In the genomic region with DNA sequence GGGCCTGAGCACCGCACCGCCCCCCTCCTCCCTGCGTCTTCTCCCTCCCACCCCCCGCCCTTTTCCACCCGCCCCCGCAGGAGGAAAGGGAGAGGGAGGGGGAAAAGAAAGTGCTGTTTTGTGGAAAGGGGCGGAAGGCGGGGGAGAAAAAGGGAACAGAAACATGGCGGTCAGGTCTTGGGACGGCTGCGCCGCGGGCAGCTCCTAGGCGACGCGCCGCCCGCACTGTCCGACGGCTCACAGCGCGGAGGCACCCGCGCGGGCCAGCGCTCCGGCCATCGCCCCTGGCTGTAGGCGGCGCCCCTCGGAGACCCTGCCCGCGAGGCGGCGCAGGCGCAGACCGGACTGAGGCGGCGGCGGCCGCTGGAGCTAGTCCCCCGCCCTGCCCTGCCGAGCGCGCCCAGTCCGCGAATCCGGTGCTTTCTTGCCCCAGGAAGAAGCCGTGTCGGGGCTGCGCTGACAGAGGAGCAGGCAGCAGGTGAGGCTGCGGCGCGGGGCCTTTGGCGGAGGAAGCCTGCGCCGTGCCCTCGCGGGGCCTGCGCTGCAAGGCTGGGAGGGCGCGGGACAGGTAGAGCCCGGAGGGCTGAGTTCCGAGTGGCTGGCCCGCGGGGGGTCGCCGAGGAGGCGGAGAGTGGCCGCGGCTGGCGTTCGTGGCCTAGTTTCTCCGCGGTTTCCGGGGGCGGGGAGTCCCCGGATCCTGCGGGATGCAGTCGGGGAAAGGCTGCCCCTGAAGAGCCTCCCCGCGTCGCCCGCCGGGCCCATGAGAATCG, we compare ENCODE assay signal across 9 cellular contexts. TPM values are rescaled to one million over a fixed set of nuclear protein-coding genes. Genes with fewer than 3 reads are reported as not detected.
DNase-seq lines count a peak whose midpoint lies in the region; ATAC-seq, FAIRE-seq and TF ChIP-seq lines count a peak whose summit lies in the region.
"Had no signal": no experiment of that assay in that cellular context is flagged by ENCODE, and none has a peak within 500 bp of the region (broad histone marks: within the 10 kb centered on the region; RNA-seq: fewer than 3 reads in every experiment).

DENND4C (plus strand) TSS at position 338 of the 770 bp plus-strand sequence. CDS start 45,482 bp downstream, outside the sequence.

- H3K9me3 ChIP-seq in kidney (ENCODE audit: control insufficient read depth in 1 of 2, low read length in 2 of 2): no peaks in the 10 kb centered on the region

- no peaks in the 10 kb centered on the region for H3K9me3 Mint-ChIP-seq in central memory CD8-positive, alpha-beta T cell

- peak within 1 kb of the TSS; percentile 97 for H3K27ac ChIP-seq in kidney (ENCODE audit: low read depth in 2 of 2, low read length in 2 of 2)

- H3K36me3 ChIP-seq in kidney (ENCODE audit: control insufficient read depth in 1 of 2, insufficient read depth in 2 of 2, low read length in 2 of 2): no peaks in the 10 kb centered on the region

- H3K4me1 ChIP-seq in kidney (ENCODE audit: control insufficient read depth in 1 of 2, insufficient read depth in 1 of 2, low read depth in 1 of 2, low read length in 2 of 2): peaks cover 6 to 9% of the 10 kb centered on the region in 2 donors

- TF ChIP-seq CTCF in AG09319 (IDR thresholded peaks at IDR 0.05; ENCODE audit: low read depth, low read length) (no peak), kidney (IDR thresholded peaks at IDR 0.05; ENCODE audit: borderline replicate concordance, extremely low read depth, insufficient read depth) (no peak)

- DNase-seq in AG09319 (ENCODE audit: extremely low read depth, low read depth): peak; percentile 58
- peak; percentile 91 for DNase-seq in NCI-H2227 treated with DMSO at 0.1 percent for 48 hours (lab: John Stamatoyannopoulos, UW)
- peak; percentile 65 to 69 for DNase-seq in central memory CD8-positive, alpha-beta T cell (ENCODE audit: low spot score in 2 of 2)
- peak; percentile 96 for DNase-seq in kidney
- peak; percentile 81 for DNase-seq in stimulated activated CD4-positive, alpha-beta T cell treated with anti-CD3 and anti-CD28 coated beads, Interleukin-15, amount 100 ng/mL, for 24 hours

- ATAC-seq in GM18873 (IDR thresholded peaks at IDR 0.05; ENCODE audit: low FRiP score, unreplicated experiment): peak; percentile 52
- ATAC-seq in HG03135 (IDR thresholded peaks at IDR 0.05; ENCODE audit: unreplicated experiment): peak; percentile 75
- ATAC-seq in activated CD4-positive, CD25-positive, alpha-beta regulatory T cell treated with anti-CD3 and anti-CD28 coated beads, Interleukin-2, amount 50 U/mL, for 24 hours: peak; percentile 80
- ATAC-seq in central memory CD8-positive, alpha-beta T cell (replicated peaks; ENCODE audit: extremely low read depth, poor library complexity, severe bottlenecking): peak; percentile 86

- H3K4me3 Mint-ChIP-seq in central memory CD8-positive, alpha-beta T cell: no peak within 1 kb of the TSS

- H3K27me3 Mint-ChIP-seq in central memory CD8-positive, alpha-beta T cell: no peaks in the 10 kb centered on the region

- intact Hi-C loops in kidney (cut with DNase I): no loop called here

- peaks cover 2% of the 10 kb centered on the region for H3K36me3 Mint-ChIP-seq in central memory CD8-positive, alpha-beta T cell (ENCODE audit: insufficient read depth)

- H3K4me1 Mint-ChIP-seq in central memory CD8-positive, alpha-beta T cell: peaks cover 16% of the 10 kb centered on the region

- peak within 1 kb of the TSS; percentile 84 to 85 for H3K9ac ChIP-seq in kidney (ENCODE audit: low read length in 2 of 2)

- no peak within 1 kb of the TSS for H3K27ac Mint-ChIP-seq in central memory CD8-positive, alpha-beta T cell (ENCODE audit: low read depth)

- no peak for FAIRE-seq in kidney (lab: Jason Lieb, UNC)
- FAIRE-seq: colon had no signal

- peak within 1 kb of the TSS; percentile 80 to 86 for H3K4me3 ChIP-seq in kidney (ENCODE audit: low read length in 2 of 2)

RNA-seq across cellular contexts. Expression of gene DENND4C, which starts in this region (rescaled TPM):
- total RNA-seq in kidney: 59.5 TPM
- 6.2 TPM for polyA plus RNA-seq in kidney (ENCODE audit: insufficient read depth, low read depth, low replicate concordance)

Comparison
In these comparisons a context has a peak if more than half of its experiments do, and no peak if none do; other contexts are left out.
1. Peak in every context shown above with its lines: DNase-seq, ATAC-seq, H3K4me3 ChIP-seq and H3K27ac ChIP-seq.